Comparison of ENCODE assay signal across 8 cellular contexts in genomic region chr9:129028192-129028966, GRCh38. TPM values are rescaled to one million over a fixed set of nuclear protein-coding genes. Genes with fewer than 3 reads are reported as not detected.
A peak's percentile ranks its signal among the peaks of the same experiment; 100 is the strongest.
DNase-seq lines count a peak whose midpoint lies in the region; ATAC-seq and TF ChIP-seq lines count a peak whose summit lies in the region.

Gene SH3GLB2 (minus strand): TSS chr9:129028331. CDS start chr9:129028154, 177 bp downstream.

- H3K27me3 ChIP-seq in left ventricle myocardium inferior (ENCODE audit: low read depth) (no peaks in the 10 kb centered on the region), psoas muscle (ENCODE audit: insufficient read depth in 3 of 3, low read length in 2 of 3) (no peaks in the 10 kb centered on the region)

- DNase-seq in NCI-H146 (lab: John Stamatoyannopoulos, UW) (peak; percentile 82), amniotic stem cell (lab: John Stamatoyannopoulos, UW) (peak; percentile 92), left ventricle myocardium inferior (peak; percentile 94), psoas muscle (peak; percentile 93 to 98)

- no peaks in the 10 kb centered on the region for H3K36me3 ChIP-seq in left ventricle myocardium inferior
- no peaks in the 10 kb centered on the region for H3K36me3 ChIP-seq in psoas muscle (ENCODE audit: insufficient read depth in 1 of 2, low read depth in 1 of 2)
- H3K36me3 ChIP-seq in urinary bladder (ENCODE audit: insufficient read depth) = no peaks in the 10 kb centered on the region

- peak within 1 kb of the TSS; percentile 84 for H3K4me3 Mint-ChIP-seq in T-helper 1 cell treated with Interleukin-12 subunit alpha and Interleukin-12 subunit beta and Interleukin-4 antibody, amounts not matched to agents 30 μg/mL and 1 μg/mL, for 36 hours

- no peaks in the 10 kb centered on the region for H3K9me3 ChIP-seq in left ventricle myocardium inferior (replicated peaks)
- no peaks in the 10 kb centered on the region for H3K9me3 ChIP-seq in psoas muscle

- peaks cover 32% of the 10 kb centered on the region for H3K4me1 ChIP-seq in left ventricle myocardium inferior
- H3K4me1 ChIP-seq in psoas muscle = peaks cover 20% of the 10 kb centered on the region
- H3K4me1 ChIP-seq in urinary bladder (ENCODE audit: insufficient read depth) = no peaks in the 10 kb centered on the region

- H3K4me1 Mint-ChIP-seq in T-helper 1 cell treated with Interleukin-12 subunit alpha and Interleukin-12 subunit beta and Interleukin-4 antibody, amounts not matched to agents 30 μg/mL and 1 μg/mL, for 36 hours (ENCODE audit: low read depth) = peaks cover 17% of the 10 kb centered on the region

- peak within 1 kb of the TSS; percentile 86 for H3K4me3 ChIP-seq in GM12875 (ENCODE audit: low read depth, low read length)
- H3K4me3 ChIP-seq in left ventricle myocardium inferior = peak within 1 kb of the TSS; percentile 91
- H3K4me3 ChIP-seq in psoas muscle = peak within 1 kb of the TSS; percentile 92
- H3K4me3 ChIP-seq in urinary bladder (ENCODE audit: low read depth, low read length) = peak within 1 kb of the TSS; percentile 69

- peak within 1 kb of the TSS; percentile 75 for H3K27ac Mint-ChIP-seq in T-helper 1 cell treated with Interleukin-12 subunit alpha and Interleukin-12 subunit beta and Interleukin-4 antibody, amounts not matched to agents 30 μg/mL and 1 μg/mL, for 36 hours

- WGBS in psoas muscle, 3 donors = 2 to 7% (median 4%) methylated on average over 20 to 60 of the region's 60 CpGs
- 3% methylated on average over 59 of the region's 60 CpGs for WGBS in urinary bladder

- H3K36me3 Mint-ChIP-seq in T-helper 1 cell treated with Interleukin-12 subunit alpha and Interleukin-12 subunit beta and Interleukin-4 antibody, amounts not matched to agents 30 μg/mL and 1 μg/mL, for 36 hours (ENCODE audit: low read depth) = no peaks in the 10 kb centered on the region

- intact Hi-C loops in left ventricle myocardium inferior (cut with micrococcal nuclease) (no loop called here), psoas muscle (cut with DNase I) (loop anchor here (5.0 kb wide), 2 partner anchors 81 to 146 kb away; partner anchors contain the start of genes DOLK (in 1 of the 2), KYAT1 (in 1 of the 2), LRRC8A (in 1 of the 2) and NUP188 (in 1 of the 2))

- no peaks in the 10 kb centered on the region for H3K9me3 Mint-ChIP-seq in T-helper 1 cell treated with Interleukin-12 subunit alpha and Interleukin-12 subunit beta and Interleukin-4 antibody, amounts not matched to agents 30 μg/mL and 1 μg/mL, for 36 hours

- ATAC-seq in HG02798 (IDR thresholded peaks at IDR 0.05; ENCODE audit: poor library complexity, unreplicated experiment) (peak; percentile 86), psoas muscle (peak; percentile 88 to 93 (median 90))

- H3K27ac ChIP-seq in left ventricle myocardium inferior (replicated peaks) = peak within 1 kb of the TSS; percentile 78
- H3K27ac ChIP-seq in psoas muscle = peak within 1 kb of the TSS; percentile 88
- H3K27ac ChIP-seq in urinary bladder (ENCODE audit: low read depth) = peak within 1 kb of the TSS; percentile 53

- H3K27me3 Mint-ChIP-seq in T-helper 1 cell treated with Interleukin-12 subunit alpha and Interleukin-12 subunit beta and Interleukin-4 antibody, amounts not matched to agents 30 μg/mL and 1 μg/mL, for 36 hours (ENCODE audit: low read depth) = no peaks in the 10 kb centered on the region

- TF ChIP-seq CTCF in GM12875 (IDR thresholded peaks at IDR 0.05; ENCODE audit: borderline replicate concordance, insufficient read depth, low read depth, low read length) = peak; percentile 81
- peak; percentile 94 for TF ChIP-seq CTCF in left ventricle myocardium inferior (IDR thresholded peaks at IDR 0.05; ENCODE audit: borderline replicate concordance)
- peak; percentile 91 for TF ChIP-seq CTCF in psoas muscle (IDR thresholded peaks at IDR 0.05)

RNA-seq across cellular contexts. Expression of gene SH3GLB2, which starts in this region (rescaled TPM):
- total RNA-seq in left ventricle myocardium inferior (33.9 TPM), psoas muscle (10 to 100 TPM; 33.8 to 56.8 (median 45.1) TPM), urinary bladder (49.6 TPM)
- polyA plus RNA-seq in psoas muscle (10 to 100 TPM; 22.2 to 33.5 (median 28.0) TPM), urinary bladder (119 TPM)

Comparison
In these comparisons a context has a peak if more than half of its experiments do, and no peak if none do; other contexts are left out.
1. Peak in every context shown above with its lines: DNase-seq, ATAC-seq, H3K4me3 ChIP-seq and H3K27ac ChIP-seq.